In the genomic region with DNA sequence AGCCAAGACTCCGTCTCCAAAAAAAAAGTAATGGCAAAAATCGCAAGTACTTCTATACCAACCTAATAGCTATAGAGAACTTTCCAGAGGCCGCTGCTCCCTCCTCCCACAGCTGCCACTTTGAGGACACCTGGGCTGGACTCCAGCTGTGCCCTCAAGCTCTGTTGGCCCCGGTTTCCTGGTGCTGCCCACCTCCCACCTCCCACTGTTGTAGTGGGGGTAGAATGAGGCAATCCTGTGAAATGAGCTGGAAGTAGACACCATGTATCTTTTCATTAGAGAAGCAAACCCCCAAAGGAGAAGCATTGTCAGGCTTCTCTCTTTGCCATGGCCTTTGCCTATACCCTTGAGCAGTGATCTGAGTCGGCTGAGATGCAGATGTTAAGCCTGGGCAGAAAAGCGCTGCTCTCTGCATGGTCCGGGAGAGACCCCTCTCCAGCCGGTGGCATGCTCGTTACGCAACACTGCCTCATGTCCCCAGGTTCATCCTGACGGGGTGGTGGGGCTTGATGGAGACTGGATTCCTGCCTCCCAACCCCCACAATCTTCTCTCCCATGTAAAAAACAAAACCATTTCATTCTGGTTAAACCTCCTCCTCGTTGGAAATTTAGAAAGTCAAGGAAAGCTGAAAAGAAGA, we compare ENCODE assay signal across 33 cellular contexts. TPM values are rescaled to one million over a fixed set of nuclear protein-coding genes. Genes with fewer than 3 reads are reported as not detected.
"Had no signal": no experiment of that assay in that cellular context is flagged by ENCODE, and none has a peak within 500 bp of the region (broad histone marks: within the 10 kb centered on the region; RNA-seq: fewer than 3 reads in every experiment).

No MANE protein-coding gene starts in this region.

- H3K27me3 ChIP-seq: hepatocyte, right atrium auricular region, uterus had no signal

- H3K4me1 Mint-ChIP-seq: memory B cell; mesothelial cell of epicardium; naive B cell; neural crest cell; stimulated activated effector memory CD8-positive, alpha-beta T cell treated with anti-CD3 and anti-CD28 coated beads, Interleukin-12 subunit alpha, Interleukin-12 subunit beta, amount 100 ng/mL, for 72 hours had no signal

- H3K9me3 Mint-ChIP-seq: mesothelial cell of epicardium; natural killer cell treated with Interleukin-12 subunit alpha and Interleukin-12 subunit beta and Interleukin-15 and Interleukin-18, amount 100 ng/mL, for 72 hours; neural crest cell; stimulated activated effector memory CD8-positive, alpha-beta T cell treated with anti-CD3 and anti-CD28 coated beads, Interleukin-12 subunit alpha, Interleukin-12 subunit beta, amount 100 ng/mL, for 72 hours; stimulated activated naive CD8-positive, alpha-beta T cell treated with anti-CD3 and anti-CD28 coated beads, Interleukin-15, Interleukin-2, amounts not matched to agents 100 ng/mL and 50 ng/mL, for 24 hours had no signal

- FAIRE-seq: colon, endothelial cell of umbilical vein, kidney had no signal

- DNase-seq: dermis blood vessel endothelial cell; effector memory CD4-positive, alpha-beta T cell; foreskin keratinocyte; heart left ventricle; kidney; mucosa of descending colon; naive B cell; nucleus accumbens; stimulated activated CD4-positive, alpha-beta T cell treated with anti-CD3 and anti-CD28 coated beads, Interleukin-15, amount 100 ng/mL, for 24 hours; stimulated activated CD4-positive, alpha-beta T cell treated with anti-CD3 and anti-CD28 coated beads, Interleukin-4, amount 100 ng/mL, for 1 hour; transverse colon; upper lobe of right lung; uterus had no signal

- H3K9me3 ChIP-seq: heart left ventricle, mucosa of descending colon, prostate gland, right atrium auricular region, suprapubic skin, transverse colon, upper lobe of right lung, uterus had no signal

- H3K79me2 ChIP-seq: hepatocyte had no signal

- ATAC-seq: foreskin keratinocyte; gastroesophageal sphincter; heart left ventricle; left lobe of liver; mucosa of descending colon; natural killer cell treated with Interleukin-12 subunit alpha and Interleukin-12 subunit beta and Interleukin-15 and Interleukin-18, amount 100 ng/mL, for 72 hours; sciatic nerve; stimulated activated effector memory CD8-positive, alpha-beta T cell treated with anti-CD3 and anti-CD28 coated beads, Interleukin-12 subunit alpha, Interleukin-12 subunit beta, amount 100 ng/mL, for 72 hours; upper lobe of right lung had no signal

- H3K4me2 ChIP-seq: hepatocyte had no signal

- H3K27ac Mint-ChIP-seq: memory B cell; mesothelial cell of epicardium; naive B cell; natural killer cell treated with Interleukin-12 subunit alpha and Interleukin-12 subunit beta and Interleukin-15 and Interleukin-18, amount 100 ng/mL, for 72 hours; stimulated activated effector memory CD8-positive, alpha-beta T cell treated with anti-CD3 and anti-CD28 coated beads, Interleukin-12 subunit alpha, Interleukin-12 subunit beta, amount 100 ng/mL, for 72 hours; stimulated activated naive CD8-positive, alpha-beta T cell treated with anti-CD3 and anti-CD28 coated beads, Interleukin-15, Interleukin-2, amounts not matched to agents 100 ng/mL and 50 ng/mL, for 24 hours had no signal

- H2AFZ ChIP-seq: hepatocyte had no signal

- H3K4me3 Mint-ChIP-seq: memory B cell; mesothelial cell of epicardium; naive B cell; natural killer cell treated with Interleukin-12 subunit alpha and Interleukin-12 subunit beta and Interleukin-15 and Interleukin-18, amount 100 ng/mL, for 72 hours; neural crest cell; stimulated activated effector memory CD8-positive, alpha-beta T cell treated with anti-CD3 and anti-CD28 coated beads, Interleukin-12 subunit alpha, Interleukin-12 subunit beta, amount 100 ng/mL, for 72 hours; stimulated activated naive CD8-positive, alpha-beta T cell treated with anti-CD3 and anti-CD28 coated beads, Interleukin-15, Interleukin-2, amounts not matched to agents 100 ng/mL and 50 ng/mL, for 24 hours had no signal

- H3K4me1 ChIP-seq: esophagus muscularis mucosa, foreskin keratinocyte, gastroesophageal sphincter, heart left ventricle, prostate gland, right atrium auricular region, suprapubic skin, transverse colon, upper lobe of right lung, uterus had no signal

- H3K27ac ChIP-seq: esophagus muscularis mucosa, foreskin keratinocyte, gastroesophageal sphincter, heart left ventricle, hepatocyte, prostate gland, right atrium auricular region, suprapubic skin, transverse colon, upper lobe of right lung, uterus had no signal

- H3K36me3 Mint-ChIP-seq: natural killer cell treated with Interleukin-12 subunit alpha and Interleukin-12 subunit beta and Interleukin-15 and Interleukin-18, amount 100 ng/mL, for 72 hours; stimulated activated effector memory CD8-positive, alpha-beta T cell treated with anti-CD3 and anti-CD28 coated beads, Interleukin-12 subunit alpha, Interleukin-12 subunit beta, amount 100 ng/mL, for 72 hours had no signal

- H3K4me3 ChIP-seq: esophagus muscularis mucosa, gastroesophageal sphincter, heart left ventricle, hepatocyte, lung, mucosa of descending colon, prostate gland, right atrium auricular region, suprapubic skin, transverse colon, upper lobe of right lung, uterus had no signal

- H3K36me3 ChIP-seq: esophagus muscularis mucosa, gastroesophageal sphincter, heart left ventricle, prostate gland, right atrium auricular region, suprapubic skin, transverse colon, upper lobe of right lung, uterus had no signal

RNA-seq across cellular contexts. Expression of gene SIM2, which starts 39.7 kb away (rescaled TPM):
- total RNA-seq: cerebellum, endothelial cell of umbilical vein, fibroblast of lung, foreskin keratinocyte, left lobe of liver, liver, lung, mesothelial cell of epicardium, mucosa of descending colon, neural crest cell, right atrium auricular region, sciatic nerve, upper lobe of right lung had no signal
- polyA plus RNA-seq: endothelial cell of umbilical vein, foreskin keratinocyte, lung had no signal
